In the genomic region with DNA sequence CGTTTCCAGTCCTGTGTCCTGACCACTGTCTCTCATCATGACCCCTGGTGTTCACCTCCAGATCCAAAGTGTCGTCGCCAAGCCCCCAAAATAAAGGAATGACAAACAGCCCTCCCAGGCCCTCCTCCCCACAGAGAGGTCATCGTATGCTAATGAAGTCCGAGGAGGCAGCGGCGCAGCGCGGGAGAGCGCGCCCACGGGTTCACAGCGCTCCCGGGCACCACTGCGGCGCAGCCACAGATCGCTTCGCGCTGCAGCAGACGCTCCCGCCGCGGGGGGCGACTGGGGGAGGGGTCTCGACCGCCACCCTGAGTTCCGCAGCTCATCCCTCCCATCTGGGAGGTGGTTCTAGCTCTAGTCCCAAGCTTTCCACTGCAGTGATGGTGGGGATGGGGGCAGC, we compare ENCODE assay signal across 1 cellular context.
TF ChIP-seq lines count a peak whose summit lies in the region.

No MANE protein-coding gene starts in this region.

TF ChIP-seq in H1, 55 proteins besides CTCF, POLR2A, EP300 and RAD21 (continued from another document):
- TF ChIP-seq TAF7 (optimal IDR thresholded peaks at IDR 0.05; ENCODE audit: borderline replicate concordance, low read depth, low read length) (no peak), MAX (IDR thresholded peaks at IDR 0.05) (no peak), SUZ12 (IDR thresholded peaks at IDR 0.05; ENCODE audit: low read length) (no peak), JUN (IDR thresholded peaks at IDR 0.05; ENCODE audit: low read depth, low read length) (no peak), CBX5 (IDR thresholded peaks at IDR 0.05; ENCODE audit: low read depth, low read length) (no peak), SIN3A (conservative IDR thresholded peaks at IDR 0.05 in 1 of 2, IDR thresholded peaks at IDR 0.05 in 1 of 2; ENCODE audit: low read depth in 1 of 2, low read length in 2 of 2) (no peak)
- TF ChIP-seq, protein P1, sequence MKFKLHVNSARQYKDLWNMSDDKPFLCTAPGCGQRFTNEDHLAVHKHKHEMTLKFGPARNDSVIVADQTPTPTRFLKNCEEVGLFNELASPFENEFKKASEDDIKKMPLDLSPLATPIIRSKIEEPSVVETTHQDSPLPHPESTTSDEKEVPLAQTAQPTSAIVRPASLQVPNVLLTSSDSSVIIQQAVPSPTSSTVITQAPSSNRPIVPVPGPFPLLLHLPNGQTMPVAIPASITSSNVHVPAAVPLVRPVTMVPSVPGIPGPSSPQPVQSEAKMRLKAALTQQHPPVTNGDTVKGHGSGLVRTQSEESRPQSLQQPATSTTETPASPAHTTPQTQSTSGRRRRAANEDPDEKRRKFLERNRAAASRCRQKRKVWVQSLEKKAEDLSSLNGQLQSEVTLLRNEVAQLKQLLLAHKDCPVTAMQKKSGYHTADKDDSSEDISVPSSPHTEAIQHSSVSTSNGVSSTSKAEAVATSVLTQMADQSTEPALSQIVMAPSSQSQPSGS (IDR thresholded peaks at IDR 0.05; ENCODE audit: low read length), result no peak
- TF ChIP-seq, protein P2, sequence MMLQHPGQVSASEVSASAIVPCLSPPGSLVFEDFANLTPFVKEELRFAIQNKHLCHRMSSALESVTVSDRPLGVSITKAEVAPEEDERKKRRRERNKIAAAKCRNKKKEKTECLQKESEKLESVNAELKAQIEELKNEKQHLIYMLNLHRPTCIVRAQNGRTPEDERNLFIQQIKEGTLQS (IDR thresholded peaks at IDR 0.05; ENCODE audit: insufficient read depth, low read depth, low read length), result no peak
